1 cellular context compared by ENCODE assay signal in genomic region chr4:121050251-121050650, GRCh38.
TF ChIP-seq lines count a peak whose summit lies in the region.

No MANE protein-coding gene starts in this region.

TF ChIP-seq in GM23338, 12 proteins besides CTCF, POLR2A, EP300 and RAD21 (continued from another document):
- TF ChIP-seq ZNF331 (CRISPR knock-in tag; IDR thresholded peaks at IDR 0.05; ENCODE audit: low read depth) (no peak), ETS1 (IDR thresholded peaks at IDR 0.05) (no peak), POLR2AphosphoS5 (IDR thresholded peaks at IDR 0.05; ENCODE audit: low read depth) (no peak), STAT1 (IDR thresholded peaks at IDR 0.05; ENCODE audit: unreplicated experiment) (no peak)
